Comparison of ENCODE assay signal across 14 cellular contexts in the genomic region with DNA sequence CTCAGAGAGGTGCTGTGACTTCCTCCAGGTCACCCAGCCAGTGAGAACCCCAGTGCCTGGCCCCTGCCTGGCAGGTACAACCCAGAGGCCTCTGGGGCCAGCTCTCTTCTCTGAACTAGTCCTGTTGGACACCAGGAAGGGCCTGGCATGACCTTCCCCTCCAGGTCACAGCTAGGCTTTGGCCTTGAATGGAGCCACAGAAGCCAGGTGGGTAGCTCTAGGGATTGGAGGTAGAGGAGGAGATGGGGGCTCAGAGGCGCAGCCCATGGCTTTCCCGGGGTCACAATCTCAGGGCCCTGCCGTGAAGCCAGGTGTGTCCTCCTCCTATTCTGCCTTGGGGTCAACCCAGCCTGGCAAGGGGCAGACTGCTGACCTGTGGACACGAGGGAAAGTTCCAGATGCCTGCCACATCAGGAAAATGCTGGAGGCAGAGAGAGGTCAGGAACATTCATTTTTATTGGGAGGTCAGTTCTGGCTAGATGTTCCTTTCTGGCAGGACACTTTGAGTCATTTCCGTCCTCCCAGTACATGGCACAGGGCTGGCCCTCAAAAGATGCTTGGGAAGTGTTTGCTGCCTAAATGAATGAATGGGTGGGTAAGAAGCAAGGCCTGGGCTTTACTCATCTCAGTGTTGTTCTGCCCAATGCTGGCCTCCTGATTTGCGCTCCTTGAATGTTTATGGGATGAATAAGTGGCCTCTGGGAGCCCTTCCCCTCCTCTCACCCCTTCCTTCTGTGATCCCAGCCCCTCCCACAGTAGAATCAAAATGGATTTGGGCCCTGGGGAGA. TPM values are rescaled to one million over a fixed set of nuclear protein-coding genes. Genes with fewer than 3 reads are reported as not detected.
DNase-seq lines count a peak whose midpoint lies in the region; ATAC-seq, FAIRE-seq and TF ChIP-seq lines count a peak whose summit lies in the region.
"Had no signal": no experiment of that assay in that cellular context is flagged by ENCODE, and none has a peak within 500 bp of the region (broad histone marks: within the 10 kb centered on the region; RNA-seq: fewer than 3 reads in every experiment).

No MANE protein-coding gene starts in this region.

- H3K9me3 Mint-ChIP-seq in astrocyte (ENCODE audit: unreplicated experiment): no peaks in the 10 kb centered on the region
- H3K9me3 Mint-ChIP-seq: activated T-cell treated with anti-CD3 and anti-CD28 coated beads, Interleukin-2, amount 50 U/mL, for 72 hours; central memory CD8-positive, alpha-beta T cell had no signal

- H4K20me1 ChIP-seq in astrocyte (ENCODE audit: insufficient read depth, low read length): no peaks in the 10 kb centered on the region

- H3K36me3 ChIP-seq in heart right ventricle (no peaks in the 10 kb centered on the region), astrocyte (ENCODE audit: insufficient read depth, low read length) (no peaks in the 10 kb centered on the region), left lung (no peaks in the 10 kb centered on the region), upper lobe of right lung (no peaks in the 10 kb centered on the region)
- H3K36me3 ChIP-seq: BLaER1 treated with 17β-estradiol and CSF1 and Interleukin-3, amounts not matched to agents 10 nM and 100 nM had no signal

- H3K9ac ChIP-seq in astrocyte (ENCODE audit: low read length): no peak overlapping the region
- H3K9ac ChIP-seq: BLaER1 treated with 17β-estradiol and CSF1 and Interleukin-3, amounts not matched to agents 10 nM and 100 nM had no signal

- H3K27ac ChIP-seq in heart right ventricle (no peak overlapping the region), astrocyte (ENCODE audit: low read depth, low read length) (no peak overlapping the region), left lung (no peak overlapping the region), upper lobe of right lung (no peak overlapping the region)
- H3K27ac ChIP-seq: BLaER1 treated with 17β-estradiol and CSF1 and Interleukin-3, amounts not matched to agents 10 nM and 100 nM had no signal

- no peak for ATAC-seq in Right ventricle myocardium superior (ENCODE audit: poor library complexity)
- ATAC-seq in heart right ventricle: no peak
- ATAC-seq in left lung: no peak
- no peak for ATAC-seq in upper lobe of right lung
- ATAC-seq: activated T-cell treated with anti-CD3 and anti-CD28 coated beads, Interleukin-2, amount 50 U/mL, for 72 hours had no signal

- no peak overlapping the region for H3K4me3 Mint-ChIP-seq in astrocyte (ENCODE audit: unreplicated experiment)
- H3K4me3 Mint-ChIP-seq: activated T-cell treated with anti-CD3 and anti-CD28 coated beads, Interleukin-2, amount 50 U/mL, for 72 hours; central memory CD8-positive, alpha-beta T cell had no signal

- H3K4me1 ChIP-seq in heart right ventricle (peaks cover 0 to 36% (median 17%) of the 10 kb centered on the region in 9 donors), astrocyte (ENCODE audit: insufficient read depth, low read length) (peaks cover 6% of the 10 kb centered on the region), left lung (no peaks in the 10 kb centered on the region), upper lobe of right lung (no peaks in the 10 kb centered on the region)

- peaks cover 4% of the 10 kb centered on the region for H3K36me3 Mint-ChIP-seq in astrocyte (ENCODE audit: low read depth, unreplicated experiment)

- H3K9me3 ChIP-seq in heart right ventricle (no peaks in the 10 kb centered on the region), astrocyte (ENCODE audit: insufficient read depth, low read depth, low read length) (no peaks in the 10 kb centered on the region), left lung (no peaks in the 10 kb centered on the region), upper lobe of right lung (no peaks in the 10 kb centered on the region)
- H3K9me3 ChIP-seq: BLaER1 treated with 17β-estradiol and CSF1 and Interleukin-3, amounts not matched to agents 10 nM and 100 nM had no signal

- no peak overlapping the region for H3K4me2 ChIP-seq in astrocyte (ENCODE audit: low read length)
- H3K4me2 ChIP-seq: BLaER1 treated with 17β-estradiol and CSF1 and Interleukin-3, amounts not matched to agents 10 nM and 100 nM had no signal

- H3K79me2 ChIP-seq in astrocyte (ENCODE audit: insufficient read depth, low read length): no peaks in the 10 kb centered on the region

- no peak for FAIRE-seq in astrocyte (lab: Jason Lieb, UNC)

- H3K4me3 ChIP-seq in heart right ventricle: no peak overlapping the region
- no peak overlapping the region for H3K4me3 ChIP-seq in astrocyte (ENCODE audit: insufficient read depth, low read depth, low read length)
- H3K4me3 ChIP-seq in left lung: no peak overlapping the region
- H3K4me3 ChIP-seq in upper lobe of right lung: no peak overlapping the region
- H3K4me3 ChIP-seq: BLaER1 treated with 17β-estradiol and CSF1 and Interleukin-3, amounts not matched to agents 10 nM and 100 nM had no signal

- in situ Hi-C loops in KBM-7 (cut with MboI; ENCODE audit: low pct_unique_long_range_greater_than_20kb, low sequenced_read_pairs): no loop called here

- H2AFZ ChIP-seq in astrocyte (ENCODE audit: low read depth, low read length): no peak overlapping the region

- H3K27me3 Mint-ChIP-seq in astrocyte (ENCODE audit: low read depth, unreplicated experiment): peaks cover 35% of the 10 kb centered on the region

- TF ChIP-seq CTCF in heart right ventricle (IDR thresholded peaks at IDR 0.05): no peak
- no peak for TF ChIP-seq CTCF in astrocyte (IDR thresholded peaks at IDR 0.05; ENCODE audit: insufficient read depth, low read depth, low read length)
- no peak for TF ChIP-seq CTCF in left lung (IDR thresholded peaks at IDR 0.05)
- no peak for TF ChIP-seq CTCF in upper lobe of right lung (IDR thresholded peaks at IDR 0.05)

- intact Hi-C loops in Right ventricle myocardium superior (cut with DNase I) (no loop called here), heart right ventricle (cut with DNase I) (loop anchor here in 1 of 10 donors (5.0 kb wide), 1 partner anchor 1412 kb away; no protein-coding TSS in a partner anchor), left lung (cut with DNase I) (no loop called here), upper lobe of right lung (cut with DNase I) (no loop called here)

- no peak overlapping the region for H3K27ac Mint-ChIP-seq in astrocyte (ENCODE audit: unreplicated experiment)
- H3K27ac Mint-ChIP-seq: activated T-cell treated with anti-CD3 and anti-CD28 coated beads, Interleukin-2, amount 50 U/mL, for 72 hours had no signal

- DNase-seq in Right ventricle myocardium superior: peak; percentile 17
- DNase-seq in heart right ventricle: no peak
- DNase-seq in astrocyte (ENCODE audit: low read depth): peak; percentile 10
- DNase-seq in left lung: peak; percentile 16 to 59
- peak; percentile 36 for DNase-seq in upper lobe of right lung
- no peak for DNase-seq in NOMO-1 treated with DMSO at 0.1 percent for 48 hours (lab: John Stamatoyannopoulos, UW; ENCODE audit: unreplicated experiment)
- DNase-seq in NCI-H1092 treated with DMSO at 0.1 percent for 48 hours (lab: John Stamatoyannopoulos, UW): no peak
- DNase-seq in KBM-7: no peak
- DNase-seq: activated T-cell treated with anti-CD3 and anti-CD28 coated beads, Interleukin-2, amount 50 U/mL, for 72 hours; GDM1; NCI-H1105 treated with DMSO at 0.1 percent for 48 hours; NCI-H524 treated with DMSO at 0.1 percent for 48 hours had no signal

- 84 to 91% methylated on average over 6 of the region's 6 CpGs for WGBS in heart right ventricle, 2 donors

- H3K27me3 ChIP-seq in heart right ventricle: peaks cover 0 to 11% (median 0%) of the 10 kb centered on the region in 7 donors
- H3K27me3 ChIP-seq in astrocyte (ENCODE audit: insufficient read depth, low read length): peaks cover 13% of the 10 kb centered on the region
- H3K27me3 ChIP-seq in left lung: peaks cover 0 to 34% of the 10 kb centered on the region in 2 donors
- peaks cover 7% of the 10 kb centered on the region for H3K27me3 ChIP-seq in upper lobe of right lung
- H3K27me3 ChIP-seq: BLaER1 treated with 17β-estradiol and CSF1 and Interleukin-3, amounts not matched to agents 10 nM and 100 nM had no signal

- peaks cover 6% of the 10 kb centered on the region for H3K4me1 Mint-ChIP-seq in astrocyte (ENCODE audit: low read depth, unreplicated experiment)
- H3K4me1 Mint-ChIP-seq: central memory CD8-positive, alpha-beta T cell had no signal

RNA-seq across cellular contexts. Expression of gene FAM222A, which starts 25.4 kb away (rescaled TPM):
- 25.0 TPM for total RNA-seq in Right ventricle myocardium superior
- 10 to 100 TPM in 5 of 10 donors, 1 to 10 TPM in 5; 3.4 to 26.0 (median 8.6) TPM for total RNA-seq in heart right ventricle
- 1 to 10 TPM; 2.7 to 6.2 TPM for polyA plus RNA-seq in heart right ventricle
- total RNA-seq in astrocyte: 1.2 and 1.4 TPM in 2 replicates
- 1 to 10 TPM; 2.9 to 3.1 TPM for total RNA-seq in left lung
- total RNA-seq in upper lobe of right lung: 6.2 TPM

Comparison
In these comparisons a context has a peak if more than half of its experiments do, and no peak if none do; other contexts are left out.
1. DNase-seq: peak in Right ventricle myocardium superior (single experiment), astrocyte (single experiment), left lung (2 of 2) and upper lobe of right lung (single experiment); none in heart right ventricle (0 of 2), NOMO-1 treated with DMSO at 0.1 percent for 48 hours (single experiment), NCI-H1092 treated with DMSO at 0.1 percent for 48 hours (single experiment) and KBM-7 (single experiment).